8 cellular contexts compared by ENCODE assay signal in genomic region chr17:77471984-77472836, GRCh38.
DNase-seq lines count a peak whose midpoint lies in the region; ATAC-seq and TF ChIP-seq lines count a peak whose summit lies in the region.

No MANE protein-coding gene starts in this region.

- DNase-seq in Daoy (ENCODE audit: low read depth) (peak; percentile 70), NB4 (ENCODE audit: low read depth) (peak; percentile 63), fibroblast of villous mesenchyme (ENCODE audit: low read depth) (peak; percentile 93), osteocyte (ENCODE audit: extremely low spot score, unreplicated experiment) (no peak), putamen (ENCODE audit: low spot score) (no peak), kidney glomerular epithelial cell (lab: John Stamatoyannopoulos, UW) (no peak), mesenteric fat pad (ENCODE audit: low spot score) (no peak)
- peak; percentile 45 for DNase-seq in activated CD8-positive, alpha-beta T cell treated with anti-CD3 and anti-CD28 coated beads, Interleukin-2, amount 10 ng/mL, durations not matched to agents 7 days and 5 days

- H3K4me1 Mint-ChIP-seq in activated CD8-positive, alpha-beta T cell treated with anti-CD3 and anti-CD28 coated beads, Interleukin-2, amount 10 ng/mL, durations not matched to agents 7 days and 5 days (ENCODE audit: low read depth), result peaks cover 97% of the 10 kb centered on the region
- H3K4me1 Mint-ChIP-seq in osteocyte (ENCODE audit: unreplicated experiment), result peaks cover 94% of the 10 kb centered on the region

- CTCF ChIA-PET in activated CD8-positive, alpha-beta T cell treated with anti-CD3 and anti-CD28 coated beads, Interleukin-2, amount 10 ng/mL, durations not matched to agents 7 days and 5 days (lab: Charles Lee), result interaction anchor here (0.6 to 3.7 kb wide), 14 partner anchors 10 to 141 kb away, joined by 3 to 45 read pairs (median 6); no protein-coding TSS in a partner anchor

- H3K27me3 Mint-ChIP-seq in activated CD8-positive, alpha-beta T cell treated with anti-CD3 and anti-CD28 coated beads, Interleukin-2, amount 10 ng/mL, durations not matched to agents 7 days and 5 days (ENCODE audit: low read depth), result no peaks in the 10 kb centered on the region
- H3K27me3 Mint-ChIP-seq in osteocyte (ENCODE audit: unreplicated experiment), result no peaks in the 10 kb centered on the region

- TF ChIP-seq POLR2A in NB4 (IDR thresholded peaks at IDR 0.05; ENCODE audit: extremely low read depth, insufficient read length), result no peak

- POLR2A ChIA-PET in activated CD8-positive, alpha-beta T cell treated with anti-CD3 and anti-CD28 coated beads, Interleukin-2, amount 10 ng/mL, durations not matched to agents 7 days and 5 days (lab: Charles Lee), result interaction anchor here (0.6 to 2.7 kb wide), 10 partner anchors 10 to 285 kb away, joined by 3 to 10 read pairs (median 5); no protein-coding TSS in a partner anchor

- peaks cover 84% of the 10 kb centered on the region for H3K36me3 Mint-ChIP-seq in activated CD8-positive, alpha-beta T cell treated with anti-CD3 and anti-CD28 coated beads, Interleukin-2, amount 10 ng/mL, durations not matched to agents 7 days and 5 days (ENCODE audit: low read depth)
- peaks cover 10% of the 10 kb centered on the region for H3K36me3 Mint-ChIP-seq in osteocyte (ENCODE audit: unreplicated experiment)

- peak overlapping the region; percentile 26 for H3K4me3 Mint-ChIP-seq in activated CD8-positive, alpha-beta T cell treated with anti-CD3 and anti-CD28 coated beads, Interleukin-2, amount 10 ng/mL, durations not matched to agents 7 days and 5 days
- peak overlapping the region; percentile 37 for H3K4me3 Mint-ChIP-seq in osteocyte (ENCODE audit: unreplicated experiment)

- TF ChIP-seq CTCF in NB4 (IDR thresholded peaks at IDR 0.05; ENCODE audit: low read depth, low read length), result no peak
- no peak for TF ChIP-seq CTCF in fibroblast of villous mesenchyme (IDR thresholded peaks at IDR 0.05; ENCODE audit: insufficient read depth, low read depth, low read length)
- TF ChIP-seq CTCF in osteocyte (IDR thresholded peaks at IDR 0.05), result no peak

- H3K27ac Mint-ChIP-seq in activated CD8-positive, alpha-beta T cell treated with anti-CD3 and anti-CD28 coated beads, Interleukin-2, amount 10 ng/mL, durations not matched to agents 7 days and 5 days, result peak overlapping the region; percentile 60
- peak overlapping the region; percentile 84 for H3K27ac Mint-ChIP-seq in osteocyte (ENCODE audit: unreplicated experiment)

- H3K4me3 ChIP-seq in NB4 (ENCODE audit: low read depth, low read length), result no peak overlapping the region
- H3K4me3 ChIP-seq in fibroblast of villous mesenchyme (ENCODE audit: low read depth, low read length), result peak overlapping the region; percentile 2

- H3K9me3 Mint-ChIP-seq in activated CD8-positive, alpha-beta T cell treated with anti-CD3 and anti-CD28 coated beads, Interleukin-2, amount 10 ng/mL, durations not matched to agents 7 days and 5 days (ENCODE audit: insufficient read depth), result no peaks in the 10 kb centered on the region
- H3K9me3 Mint-ChIP-seq in osteocyte (ENCODE audit: unreplicated experiment), result no peaks in the 10 kb centered on the region

- ATAC-seq in activated CD8-positive, alpha-beta T cell treated with anti-CD3 and anti-CD28 coated beads, Interleukin-2, amount 10 ng/mL, durations not matched to agents 7 days and 5 days, result peak; percentile 32

Comparison
In these comparisons a context has a peak if more than half of its experiments do, and no peak if none do; other contexts are left out.
1. DNase-seq: peak in Daoy (single experiment), NB4 (single experiment), activated CD8-positive, alpha-beta T cell treated with anti-CD3 and anti-CD28 coated beads, Interleukin-2, amount 10 ng/mL, durations not matched to agents 7 days and 5 days (single experiment) and fibroblast of villous mesenchyme (single experiment); none in osteocyte (single experiment), putamen (single experiment), kidney glomerular epithelial cell (single experiment) and mesenteric fat pad (single experiment).